1 cellular context compared by ENCODE assay signal in genomic region chr3:139378587-139378986, GRCh38.
TF ChIP-seq lines count a peak whose summit lies in the region.

No MANE protein-coding gene starts in this region.

TF ChIP-seq in SK-N-SH treated with all-trans-retinoic acid at 6 μM for 48 hours, 23 proteins besides CTCF, POLR2A, EP300 and RAD21 (continued from another document):
- no peak for TF ChIP-seq TOX (CRISPR knock-in tag; IDR thresholded peaks at IDR 0.05; ENCODE audit: borderline replicate concordance)
- TF ChIP-seq ZFP30 (CRISPR knock-in tag; IDR thresholded peaks at IDR 0.05), result no peak
- TF ChIP-seq PPARA (CRISPR knock-in tag; IDR thresholded peaks at IDR 0.05; ENCODE audit: borderline replicate concordance), result no peak
- no peak for TF ChIP-seq TCF4 (CRISPR knock-in tag; IDR thresholded peaks at IDR 0.05; ENCODE audit: borderline replicate concordance)
- no peak for TF ChIP-seq SNAI2 (CRISPR knock-in tag; IDR thresholded peaks at IDR 0.05)
- no peak for TF ChIP-seq CSDC2 (CRISPR knock-in tag; IDR thresholded peaks at IDR 0.05)
- no peak for TF ChIP-seq ZNF70 (CRISPR knock-in tag; IDR thresholded peaks at IDR 0.05)
